1 cellular context compared by ENCODE assay signal in genomic region chr2:141611-142010, GRCh38.
TF ChIP-seq lines count a peak whose summit lies in the region.

No MANE protein-coding gene starts in this region.

TF ChIP-seq in WTC11, 78 proteins besides CTCF, POLR2A, EP300 and RAD21 (continued from another document):
- TF ChIP-seq PRDM15 (CRISPR knock-in tag; IDR thresholded peaks at IDR 0.05) (no peak), FOXP1 (CRISPR knock-in tag; IDR thresholded peaks at IDR 0.05; ENCODE audit: borderline replicate concordance) (no peak), ZNF423 (CRISPR knock-in tag; IDR thresholded peaks at IDR 0.05) (no peak), MAX (CRISPR knock-in tag; IDR thresholded peaks at IDR 0.05) (no peak), ZBTB21 (CRISPR knock-in tag; IDR thresholded peaks at IDR 0.05; ENCODE audit: borderline replicate concordance) (no peak), USF1 (CRISPR knock-in tag; IDR thresholded peaks at IDR 0.05) (no peak), CBFB (CRISPR knock-in tag; IDR thresholded peaks at IDR 0.05; ENCODE audit: low read depth) (no peak), E2F4 (CRISPR knock-in tag; IDR thresholded peaks at IDR 0.05; ENCODE audit: borderline replicate concordance, low read depth) (no peak), SOX15 (CRISPR knock-in tag; IDR thresholded peaks at IDR 0.05) (no peak), EMX1 (CRISPR knock-in tag; IDR thresholded peaks at IDR 0.05) (no peak), SMAD3 (CRISPR knock-in tag; IDR thresholded peaks at IDR 0.05; ENCODE audit: borderline replicate concordance) (no peak), ZNF512 (CRISPR knock-in tag; IDR thresholded peaks at IDR 0.05; ENCODE audit: borderline replicate concordance) (no peak), GABPB1 (CRISPR knock-in tag; IDR thresholded peaks at IDR 0.05) (no peak)
